ENCODE assay signal across 34 cellular contexts in the genomic region with DNA sequence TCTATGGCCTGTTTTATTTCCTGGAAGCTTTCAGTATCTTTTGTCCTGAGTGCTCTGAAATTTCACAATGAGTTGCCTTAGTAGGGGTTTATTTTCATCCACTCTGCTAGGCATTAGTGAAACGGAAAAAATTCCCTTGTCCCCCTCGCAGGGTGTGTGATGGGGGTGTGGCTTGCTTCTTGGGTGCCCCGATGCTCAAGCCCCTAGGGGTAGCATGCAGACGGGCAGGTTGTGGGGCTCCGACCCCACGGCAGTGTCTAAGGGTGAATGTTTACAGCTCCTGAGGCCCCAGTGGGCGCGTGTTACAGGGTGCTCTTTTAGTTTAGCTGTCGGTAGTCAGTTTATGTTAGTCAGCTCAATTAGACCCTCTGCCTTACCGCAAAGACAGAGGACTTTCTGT.
"Had no signal": no experiment of that assay in that cellular context is flagged by ENCODE, and none has a peak within 500 bp of the region (broad histone marks: within the 10 kb centered on the region; RNA-seq: fewer than 3 reads in every experiment).

No MANE protein-coding gene starts in this region.

- H3K4me3 ChIP-seq: coronary artery, dorsolateral prefrontal cortex had no signal

- H3K27ac Mint-ChIP-seq: activated CD4-positive, alpha-beta memory T cell treated with anti-CD3 and anti-CD28 coated beads for 36 hours; activated CD4-positive, alpha-beta T cell treated with anti-CD3 and anti-CD28 coated beads for 36 hours; activated CD4-positive, alpha-beta T cell treated with anti-CD3 and anti-CD28 coated beads, Interleukin-2, amount 10 ng/mL, durations not matched to agents 24 days and 14 days; activated CD8-positive, alpha-beta memory T cell treated with anti-CD3 and anti-CD28 coated beads, Interleukin-2, amount 10 ng/mL, durations not matched to agents 7 days and 5 days; activated CD8-positive, alpha-beta T cell treated with anti-CD3 and anti-CD28 coated beads, Interleukin-2, amount 10 ng/mL, durations not matched to agents 7 days and 5 days; activated naive CD8-positive, alpha-beta T cell; activated T-helper 1 cell treated with anti-CD3 and anti-CD28 coated beads, Interleukin-12 subunit alpha, Interleukin-12 subunit beta, Interleukin-2, Interleukin-4 antibody, amounts not matched to agents 30 ng/mL and 10 ng/mL and 1 ng/mL, durations not matched to agents 14 hours and 24 hours and 36 hours; activated T-helper 2 cell treated with anti-CD3 and anti-CD28 coated beads, Interferon-gamma antibody, Interleukin-2, Interleukin-4, amounts not matched to agents 10 μg/mL and 5 μg/mL and 100 μg/mL, durations not matched to agents 14 hours and 24 hours and 36 hours; dendritic cell treated with granulocyte-macrophage colony-stimulating factor and Interleukin-4, amounts not matched to agents 40 ng/mL and 50 ng/mL, for 4 days; endodermal cell; T-helper 17 cell; T-helper 2 cell treated with Interferon-gamma antibody and Interleukin-4, amounts not matched to agents 5 μg/mL and 100 μg/mL, for 36 hours had no signal

- H3K27me3 Mint-ChIP-seq: activated CD4-positive, alpha-beta memory T cell treated with anti-CD3 and anti-CD28 coated beads for 36 hours; activated CD4-positive, alpha-beta T cell treated with anti-CD3 and anti-CD28 coated beads for 36 hours; activated CD4-positive, alpha-beta T cell treated with anti-CD3 and anti-CD28 coated beads, Interleukin-2, amount 10 ng/mL, durations not matched to agents 24 days and 14 days; activated CD8-positive, alpha-beta memory T cell treated with anti-CD3 and anti-CD28 coated beads, Interleukin-2, amount 10 ng/mL, durations not matched to agents 7 days and 5 days; activated naive CD8-positive, alpha-beta T cell; central memory CD8-positive, alpha-beta T cell; T-helper 17 cell had no signal

- H3K36me3 ChIP-seq: brain microvascular endothelial cell, WERI-Rb-1 had no signal

- H3K4me3 Mint-ChIP-seq: activated CD4-positive, alpha-beta memory T cell treated with anti-CD3 and anti-CD28 coated beads for 36 hours; activated CD4-positive, alpha-beta T cell treated with anti-CD3 and anti-CD28 coated beads for 36 hours; activated CD4-positive, alpha-beta T cell treated with anti-CD3 and anti-CD28 coated beads, Interleukin-2, amount 10 ng/mL, durations not matched to agents 24 days and 14 days; activated CD8-positive, alpha-beta memory T cell treated with anti-CD3 and anti-CD28 coated beads, Interleukin-2, amount 10 ng/mL, durations not matched to agents 7 days and 5 days; activated CD8-positive, alpha-beta T cell treated with anti-CD3 and anti-CD28 coated beads, Interleukin-2, amount 10 ng/mL, durations not matched to agents 7 days and 5 days; activated naive CD8-positive, alpha-beta T cell; activated T-helper 1 cell treated with anti-CD3 and anti-CD28 coated beads, Interleukin-12 subunit alpha, Interleukin-12 subunit beta, Interleukin-2, Interleukin-4 antibody, amounts not matched to agents 30 ng/mL and 10 ng/mL and 1 ng/mL, durations not matched to agents 14 hours and 24 hours and 36 hours; central memory CD8-positive, alpha-beta T cell; dendritic cell treated with granulocyte-macrophage colony-stimulating factor and Interleukin-4, amounts not matched to agents 40 ng/mL and 50 ng/mL, for 4 days; endodermal cell; T-helper 17 cell; T-helper 2 cell treated with Interferon-gamma antibody and Interleukin-4, amounts not matched to agents 5 μg/mL and 100 μg/mL, for 36 hours had no signal

- DNase-seq: activated CD4-positive, alpha-beta memory T cell treated with anti-CD3 and anti-CD28 coated beads for 36 hours; activated CD4-positive, alpha-beta T cell treated with anti-CD3 and anti-CD28 coated beads for 36 hours; activated CD4-positive, alpha-beta T cell treated with anti-CD3 and anti-CD28 coated beads, Interleukin-2, amount 10 ng/mL, durations not matched to agents 24 days and 14 days; activated CD4-positive, CD25-positive, alpha-beta regulatory T cell; activated CD4-positive, CD25-positive, alpha-beta regulatory T cell treated with anti-CD3 and anti-CD28 coated beads, Interleukin-2, amount 50 U/mL, for 72 hours; activated CD8-positive, alpha-beta memory T cell treated with anti-CD3 and anti-CD28 coated beads, Interleukin-2, amount 10 ng/mL, durations not matched to agents 7 days and 5 days; activated CD8-positive, alpha-beta memory T cell treated with anti-CD3 and anti-CD28 coated beads, Interleukin-2, amount 50 U/mL, for 4 hours; activated CD8-positive, alpha-beta T cell treated with anti-CD3 and anti-CD28 coated beads, Interleukin-2, amount 10 ng/mL, durations not matched to agents 7 days and 5 days; activated effector memory CD4-positive, alpha-beta T cell treated with anti-CD3 and anti-CD28 coated beads, Interleukin-2, amount 50 U/mL, for 16 hours; activated naive CD4-positive, alpha-beta T cell treated with anti-CD3 and anti-CD28 coated beads, Interleukin-2, amount 50 U/mL, for 16 hours; activated T-cell treated with anti-CD3 and anti-CD28 coated beads, Interleukin-2, amount 50 U/mL, for 1 hour; activated T-cell treated with anti-CD3 and anti-CD28 coated beads, Interleukin-2, amount 50 U/mL, for 48 hours; amniotic stem cell; anterior cingulate cortex; brain microvascular endothelial cell; dorsolateral prefrontal cortex; effector memory CD4-positive, alpha-beta T cell; endodermal cell; foreskin fibroblast; T-helper 1 cell; T-helper 17 cell; T1000; WERI-Rb-1 had no signal

- H3K27me3 ChIP-seq: brain microvascular endothelial cell, dorsolateral prefrontal cortex had no signal

- H3K27ac ChIP-seq: brain microvascular endothelial cell, coronary artery, dorsolateral prefrontal cortex, WERI-Rb-1 had no signal

- FAIRE-seq: astrocyte, bronchial epithelial cell, frontal cortex had no signal

- H3K36me3 Mint-ChIP-seq: activated CD4-positive, alpha-beta memory T cell treated with anti-CD3 and anti-CD28 coated beads for 36 hours; activated naive CD8-positive, alpha-beta T cell had no signal

- H3K9me3 Mint-ChIP-seq: activated CD4-positive, alpha-beta memory T cell treated with anti-CD3 and anti-CD28 coated beads for 36 hours; central memory CD8-positive, alpha-beta T cell; dendritic cell treated with granulocyte-macrophage colony-stimulating factor and Interleukin-4, amounts not matched to agents 40 ng/mL and 50 ng/mL, for 4 days had no signal

- H3K4me1 Mint-ChIP-seq: activated CD4-positive, alpha-beta T cell treated with anti-CD3 and anti-CD28 coated beads for 36 hours; activated CD4-positive, alpha-beta T cell treated with anti-CD3 and anti-CD28 coated beads, Interleukin-2, amount 10 ng/mL, durations not matched to agents 24 days and 14 days; activated CD8-positive, alpha-beta memory T cell treated with anti-CD3 and anti-CD28 coated beads, Interleukin-2, amount 10 ng/mL, durations not matched to agents 7 days and 5 days; central memory CD8-positive, alpha-beta T cell; endodermal cell had no signal

- ATAC-seq: activated CD4-positive, alpha-beta T cell treated with anti-CD3 and anti-CD28 coated beads for 36 hours; activated CD8-positive, alpha-beta memory T cell treated with anti-CD3 and anti-CD28 coated beads, Interleukin-2, amount 10 ng/mL, durations not matched to agents 7 days and 5 days; activated CD8-positive, alpha-beta T cell treated with anti-CD3 and anti-CD28 coated beads, Interleukin-2, amount 10 ng/mL, durations not matched to agents 7 days and 5 days; esophagus mucosa; T-helper 17 cell had no signal
